In the genomic region with DNA sequence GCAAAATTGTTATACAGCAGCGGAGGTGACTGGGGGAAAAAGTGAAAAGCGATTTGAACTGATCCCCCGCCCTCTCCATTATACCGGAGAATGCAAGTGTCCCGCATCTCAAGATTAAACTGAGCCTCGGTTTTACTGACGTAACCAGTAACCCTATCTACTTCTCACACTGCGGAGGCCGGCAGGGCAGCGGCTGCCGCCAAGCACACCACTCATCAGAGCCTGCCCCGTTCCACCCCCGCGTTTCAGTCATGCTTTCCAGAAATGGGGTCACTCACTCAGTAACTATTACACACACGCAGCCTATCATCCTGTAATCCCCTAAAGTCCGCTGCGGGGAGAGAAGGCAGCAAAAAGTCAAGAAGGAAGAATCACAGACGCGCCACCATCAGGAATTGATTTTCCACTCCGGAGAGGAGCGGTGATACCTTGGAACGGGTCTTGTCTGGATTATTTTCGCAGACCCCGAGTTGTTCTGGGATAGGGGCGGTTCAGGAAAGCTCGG, we compare ENCODE assay signal across 1 cellular context.
TF ChIP-seq lines count a peak whose summit lies in the region.

No MANE protein-coding gene starts in this region.

TF ChIP-seq in K562, 482 proteins besides CTCF, POLR2A, EP300 and RAD21 (continued from another document and continues in another):
- TF ChIP-seq, protein P1, sequence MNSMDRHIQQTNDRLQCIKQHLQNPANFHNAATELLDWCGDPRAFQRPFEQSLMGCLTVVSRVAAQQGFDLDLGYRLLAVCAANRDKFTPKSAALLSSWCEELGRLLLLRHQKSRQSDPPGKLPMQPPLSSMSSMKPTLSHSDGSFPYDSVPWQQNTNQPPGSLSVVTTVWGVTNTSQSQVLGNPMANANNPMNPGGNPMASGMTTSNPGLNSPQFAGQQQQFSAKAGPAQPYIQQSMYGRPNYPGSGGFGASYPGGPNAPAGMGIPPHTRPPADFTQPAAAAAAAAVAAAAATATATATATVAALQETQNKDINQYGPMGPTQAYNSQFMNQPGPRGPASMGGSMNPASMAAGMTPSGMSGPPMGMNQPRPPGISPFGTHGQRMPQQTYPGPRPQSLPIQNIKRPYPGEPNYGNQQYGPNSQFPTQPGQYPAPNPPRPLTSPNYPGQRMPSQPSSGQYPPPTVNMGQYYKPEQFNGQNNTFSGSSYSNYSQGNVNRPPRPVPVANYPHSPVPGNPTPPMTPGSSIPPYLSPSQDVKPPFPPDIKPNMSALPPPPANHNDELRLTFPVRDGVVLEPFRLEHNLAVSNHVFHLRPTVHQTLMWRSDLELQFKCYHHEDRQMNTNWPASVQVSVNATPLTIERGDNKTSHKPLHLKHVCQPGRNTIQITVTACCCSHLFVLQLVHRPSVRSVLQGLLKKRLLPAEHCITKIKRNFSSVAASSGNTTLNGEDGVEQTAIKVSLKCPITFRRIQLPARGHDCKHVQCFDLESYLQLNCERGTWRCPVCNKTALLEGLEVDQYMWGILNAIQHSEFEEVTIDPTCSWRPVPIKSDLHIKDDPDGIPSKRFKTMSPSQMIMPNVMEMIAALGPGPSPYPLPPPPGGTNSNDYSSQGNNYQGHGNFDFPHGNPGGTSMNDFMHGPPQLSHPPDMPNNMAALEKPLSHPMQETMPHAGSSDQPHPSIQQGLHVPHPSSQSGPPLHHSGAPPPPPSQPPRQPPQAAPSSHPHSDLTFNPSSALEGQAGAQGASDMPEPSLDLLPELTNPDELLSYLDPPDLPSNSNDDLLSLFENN (IDR thresholded peaks at IDR 0.05; ENCODE audit: low read depth in 2 of 2, low read length in 2 of 2): no peak
- no peak for TF ChIP-seq ZNF785 (CRISPR knock-in tag; IDR thresholded peaks at IDR 0.05)
- TF ChIP-seq, protein P2, sequence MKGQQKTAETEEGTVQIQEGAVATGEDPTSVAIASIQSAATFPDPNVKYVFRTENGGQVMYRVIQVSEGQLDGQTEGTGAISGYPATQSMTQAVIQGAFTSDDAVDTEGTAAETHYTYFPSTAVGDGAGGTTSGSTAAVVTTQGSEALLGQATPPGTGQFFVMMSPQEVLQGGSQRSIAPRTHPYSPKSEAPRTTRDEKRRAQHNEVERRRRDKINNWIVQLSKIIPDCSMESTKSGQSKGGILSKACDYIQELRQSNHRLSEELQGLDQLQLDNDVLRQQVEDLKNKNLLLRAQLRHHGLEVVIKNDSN (CRISPR knock-in tag; IDR thresholded peaks at IDR 0.05): no peak
- TF ChIP-seq, protein P3, sequence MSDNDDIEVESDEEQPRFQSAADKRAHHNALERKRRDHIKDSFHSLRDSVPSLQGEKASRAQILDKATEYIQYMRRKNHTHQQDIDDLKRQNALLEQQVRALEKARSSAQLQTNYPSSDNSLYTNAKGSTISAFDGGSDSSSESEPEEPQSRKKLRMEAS (CRISPR knock-in tag; IDR thresholded peaks at IDR 0.05): 0 out of 2 replicates have a peak, but pooled peaks have one; percentile 34
- no peak; the same call in 1 of the 2 replicates for TF ChIP-seq NCOA1 (IDR thresholded peaks at IDR 0.05; ENCODE audit: low read depth)
- TF ChIP-seq, protein P4, sequence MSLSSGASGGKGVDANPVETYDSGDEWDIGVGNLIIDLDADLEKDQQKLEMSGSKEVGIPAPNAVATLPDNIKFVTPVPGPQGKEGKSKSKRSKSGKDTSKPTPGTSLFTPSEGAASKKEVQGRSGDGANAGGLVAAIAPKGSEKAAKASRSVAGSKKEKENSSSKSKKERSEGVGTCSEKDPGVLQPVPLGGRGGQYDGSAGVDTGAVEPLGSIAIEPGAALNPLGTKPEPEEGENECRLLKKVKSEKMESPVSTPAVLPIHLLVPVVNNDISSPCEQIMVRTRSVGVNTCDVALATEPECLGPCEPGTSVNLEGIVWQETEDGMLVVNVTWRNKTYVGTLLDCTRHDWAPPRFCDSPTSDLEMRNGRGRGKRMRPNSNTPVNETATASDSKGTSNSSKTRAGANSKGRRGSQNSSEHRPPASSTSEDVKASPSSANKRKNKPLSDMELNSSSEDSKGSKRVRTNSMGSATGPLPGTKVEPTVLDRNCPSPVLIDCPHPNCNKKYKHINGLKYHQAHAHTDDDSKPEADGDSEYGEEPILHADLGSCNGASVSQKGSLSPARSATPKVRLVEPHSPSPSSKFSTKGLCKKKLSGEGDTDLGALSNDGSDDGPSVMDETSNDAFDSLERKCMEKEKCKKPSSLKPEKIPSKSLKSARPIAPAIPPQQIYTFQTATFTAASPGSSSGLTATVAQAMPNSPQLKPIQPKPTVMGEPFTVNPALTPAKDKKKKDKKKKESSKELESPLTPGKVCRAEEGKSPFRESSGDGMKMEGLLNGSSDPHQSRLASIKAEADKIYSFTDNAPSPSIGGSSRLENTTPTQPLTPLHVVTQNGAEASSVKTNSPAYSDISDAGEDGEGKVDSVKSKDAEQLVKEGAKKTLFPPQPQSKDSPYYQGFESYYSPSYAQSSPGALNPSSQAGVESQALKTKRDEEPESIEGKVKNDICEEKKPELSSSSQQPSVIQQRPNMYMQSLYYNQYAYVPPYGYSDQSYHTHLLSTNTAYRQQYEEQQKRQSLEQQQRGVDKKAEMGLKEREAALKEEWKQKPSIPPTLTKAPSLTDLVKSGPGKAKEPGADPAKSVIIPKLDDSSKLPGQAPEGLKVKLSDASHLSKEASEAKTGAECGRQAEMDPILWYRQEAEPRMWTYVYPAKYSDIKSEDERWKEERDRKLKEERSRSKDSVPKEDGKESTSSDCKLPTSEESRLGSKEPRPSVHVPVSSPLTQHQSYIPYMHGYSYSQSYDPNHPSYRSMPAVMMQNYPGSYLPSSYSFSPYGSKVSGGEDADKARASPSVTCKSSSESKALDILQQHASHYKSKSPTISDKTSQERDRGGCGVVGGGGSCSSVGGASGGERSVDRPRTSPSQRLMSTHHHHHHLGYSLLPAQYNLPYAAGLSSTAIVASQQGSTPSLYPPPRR (CRISPR knock-in tag; IDR thresholded peaks at IDR 0.05; ENCODE audit: borderline replicate concordance): no peak
- TF ChIP-seq, protein P5, sequence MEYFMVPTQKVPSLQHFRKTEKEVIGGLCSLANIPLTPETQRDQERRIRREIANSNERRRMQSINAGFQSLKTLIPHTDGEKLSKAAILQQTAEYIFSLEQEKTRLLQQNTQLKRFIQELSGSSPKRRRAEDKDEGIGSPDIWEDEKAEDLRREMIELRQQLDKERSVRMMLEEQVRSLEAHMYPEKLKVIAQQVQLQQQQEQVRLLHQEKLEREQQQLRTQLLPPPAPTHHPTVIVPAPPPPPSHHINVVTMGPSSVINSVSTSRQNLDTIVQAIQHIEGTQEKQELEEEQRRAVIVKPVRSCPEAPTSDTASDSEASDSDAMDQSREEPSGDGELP (CRISPR knock-in tag; IDR thresholded peaks at IDR 0.05; ENCODE audit: borderline replicate concordance): peak; percentile 44; the same call in 1 of the 2 replicates
- TF ChIP-seq COPS2 (conservative IDR thresholded peaks at IDR 0.05): no peak
- peak; percentile 37 for TF ChIP-seq RBBP5 (IDR thresholded peaks at IDR 0.05; ENCODE audit: borderline replicate concordance, insufficient read depth, low read length, poor library complexity, severe bottlenecking)
- TF ChIP-seq GABPB2 (CRISPR knock-in tag; conservative IDR thresholded peaks at IDR 0.05): no peak
- TF ChIP-seq, protein P6, sequence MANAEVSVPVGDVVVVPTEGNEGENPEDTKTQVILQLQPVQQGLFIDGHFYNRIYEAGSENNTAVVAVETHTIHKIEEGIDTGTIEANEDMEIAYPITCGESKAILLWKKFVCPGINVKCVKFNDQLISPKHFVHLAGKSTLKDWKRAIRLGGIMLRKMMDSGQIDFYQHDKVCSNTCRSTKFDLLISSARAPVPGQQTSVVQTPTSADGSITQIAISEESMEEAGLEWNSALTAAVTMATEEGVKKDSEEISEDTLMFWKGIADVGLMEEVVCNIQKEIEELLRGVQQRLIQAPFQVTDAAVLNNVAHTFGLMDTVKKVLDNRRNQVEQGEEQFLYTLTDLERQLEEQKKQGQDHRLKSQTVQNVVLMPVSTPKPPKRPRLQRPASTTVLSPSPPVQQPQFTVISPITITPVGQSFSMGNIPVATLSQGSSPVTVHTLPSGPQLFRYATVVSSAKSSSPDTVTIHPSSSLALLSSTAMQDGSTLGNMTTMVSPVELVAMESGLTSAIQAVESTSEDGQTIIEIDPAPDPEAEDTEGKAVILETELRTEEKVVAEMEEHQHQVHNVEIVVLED (CRISPR knock-in tag; IDR thresholded peaks at IDR 0.05): no peak
- TF ChIP-seq, protein P7, sequence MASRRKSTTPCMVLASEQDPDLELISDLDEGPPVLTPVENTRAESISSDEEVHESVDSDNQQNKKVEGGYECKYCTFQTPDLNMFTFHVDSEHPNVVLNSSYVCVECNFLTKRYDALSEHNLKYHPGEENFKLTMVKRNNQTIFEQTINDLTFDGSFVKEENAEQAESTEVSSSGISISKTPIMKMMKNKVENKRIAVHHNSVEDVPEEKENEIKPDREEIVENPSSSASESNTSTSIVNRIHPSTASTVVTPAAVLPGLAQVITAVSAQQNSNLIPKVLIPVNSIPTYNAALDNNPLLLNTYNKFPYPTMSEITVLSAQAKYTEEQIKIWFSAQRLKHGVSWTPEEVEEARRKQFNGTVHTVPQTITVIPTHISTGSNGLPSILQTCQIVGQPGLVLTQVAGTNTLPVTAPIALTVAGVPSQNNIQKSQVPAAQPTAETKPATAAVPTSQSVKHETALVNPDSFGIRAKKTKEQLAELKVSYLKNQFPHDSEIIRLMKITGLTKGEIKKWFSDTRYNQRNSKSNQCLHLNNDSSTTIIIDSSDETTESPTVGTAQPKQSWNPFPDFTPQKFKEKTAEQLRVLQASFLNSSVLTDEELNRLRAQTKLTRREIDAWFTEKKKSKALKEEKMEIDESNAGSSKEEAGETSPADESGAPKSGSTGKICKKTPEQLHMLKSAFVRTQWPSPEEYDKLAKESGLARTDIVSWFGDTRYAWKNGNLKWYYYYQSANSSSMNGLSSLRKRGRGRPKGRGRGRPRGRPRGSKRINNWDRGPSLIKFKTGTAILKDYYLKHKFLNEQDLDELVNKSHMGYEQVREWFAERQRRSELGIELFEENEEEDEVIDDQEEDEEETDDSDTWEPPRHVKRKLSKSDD (conservative IDR thresholded peaks at IDR 0.05; ENCODE audit: low read length): no peak
- TF ChIP-seq ZNF41 (CRISPR knock-in tag; conservative IDR thresholded peaks at IDR 0.05): no peak
- TF ChIP-seq ZBTB17 (CRISPR knock-in tag; IDR thresholded peaks at IDR 0.05): no peak
- TF ChIP-seq, protein P8, sequence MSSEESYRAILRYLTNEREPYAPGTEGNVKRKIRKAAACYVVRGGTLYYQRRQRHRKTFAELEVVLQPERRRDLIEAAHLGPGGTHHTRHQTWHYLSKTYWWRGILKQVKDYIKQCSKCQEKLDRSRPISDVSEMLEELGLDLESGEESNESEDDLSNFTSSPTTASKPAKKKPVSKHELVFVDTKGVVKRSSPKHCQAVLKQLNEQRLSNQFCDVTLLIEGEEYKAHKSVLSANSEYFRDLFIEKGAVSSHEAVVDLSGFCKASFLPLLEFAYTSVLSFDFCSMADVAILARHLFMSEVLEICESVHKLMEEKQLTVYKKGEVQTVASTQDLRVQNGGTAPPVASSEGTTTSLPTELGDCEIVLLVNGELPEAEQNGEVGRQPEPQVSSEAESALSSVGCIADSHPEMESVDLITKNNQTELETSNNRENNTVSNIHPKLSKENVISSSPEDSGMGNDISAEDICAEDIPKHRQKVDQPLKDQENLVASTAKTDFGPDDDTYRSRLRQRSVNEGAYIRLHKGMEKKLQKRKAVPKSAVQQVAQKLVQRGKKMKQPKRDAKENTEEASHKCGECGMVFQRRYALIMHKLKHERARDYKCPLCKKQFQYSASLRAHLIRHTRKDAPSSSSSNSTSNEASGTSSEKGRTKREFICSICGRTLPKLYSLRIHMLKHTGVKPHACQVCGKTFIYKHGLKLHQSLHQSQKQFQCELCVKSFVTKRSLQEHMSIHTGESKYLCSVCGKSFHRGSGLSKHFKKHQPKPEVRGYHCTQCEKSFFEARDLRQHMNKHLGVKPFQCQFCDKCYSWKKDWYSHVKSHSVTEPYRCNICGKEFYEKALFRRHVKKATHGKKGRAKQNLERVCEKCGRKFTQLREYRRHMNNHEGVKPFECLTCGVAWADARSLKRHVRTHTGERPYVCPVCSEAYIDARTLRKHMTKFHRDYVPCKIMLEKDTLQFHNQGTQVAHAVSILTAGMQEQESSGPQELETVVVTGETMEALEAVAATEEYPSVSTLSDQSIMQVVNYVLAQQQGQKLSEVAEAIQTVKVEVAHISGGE (CRISPR knock-in tag; IDR thresholded peaks at IDR 0.05): no peak
- TF ChIP-seq XRCC3 (IDR thresholded peaks at IDR 0.05): no peak
- TF ChIP-seq, protein P9, sequence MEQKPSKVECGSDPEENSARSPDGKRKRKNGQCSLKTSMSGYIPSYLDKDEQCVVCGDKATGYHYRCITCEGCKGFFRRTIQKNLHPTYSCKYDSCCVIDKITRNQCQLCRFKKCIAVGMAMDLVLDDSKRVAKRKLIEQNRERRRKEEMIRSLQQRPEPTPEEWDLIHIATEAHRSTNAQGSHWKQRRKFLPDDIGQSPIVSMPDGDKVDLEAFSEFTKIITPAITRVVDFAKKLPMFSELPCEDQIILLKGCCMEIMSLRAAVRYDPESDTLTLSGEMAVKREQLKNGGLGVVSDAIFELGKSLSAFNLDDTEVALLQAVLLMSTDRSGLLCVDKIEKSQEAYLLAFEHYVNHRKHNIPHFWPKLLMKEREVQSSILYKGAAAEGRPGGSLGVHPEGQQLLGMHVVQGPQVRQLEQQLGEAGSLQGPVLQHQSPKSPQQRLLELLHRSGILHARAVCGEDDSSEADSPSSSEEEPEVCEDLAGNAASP (IDR thresholded peaks at IDR 0.05): no peak
- no peak for TF ChIP-seq TCF7L2 (IDR thresholded peaks at IDR 0.05; ENCODE audit: low read depth, low read length)
- TF ChIP-seq HNRNPK (IDR thresholded peaks at IDR 0.05; ENCODE audit: low read depth, low read length, poor library complexity, severe bottlenecking): no peak
- TF ChIP-seq SRF (CRISPR knock-in tag; IDR thresholded peaks at IDR 0.05): no peak
- TF ChIP-seq, protein P10, sequence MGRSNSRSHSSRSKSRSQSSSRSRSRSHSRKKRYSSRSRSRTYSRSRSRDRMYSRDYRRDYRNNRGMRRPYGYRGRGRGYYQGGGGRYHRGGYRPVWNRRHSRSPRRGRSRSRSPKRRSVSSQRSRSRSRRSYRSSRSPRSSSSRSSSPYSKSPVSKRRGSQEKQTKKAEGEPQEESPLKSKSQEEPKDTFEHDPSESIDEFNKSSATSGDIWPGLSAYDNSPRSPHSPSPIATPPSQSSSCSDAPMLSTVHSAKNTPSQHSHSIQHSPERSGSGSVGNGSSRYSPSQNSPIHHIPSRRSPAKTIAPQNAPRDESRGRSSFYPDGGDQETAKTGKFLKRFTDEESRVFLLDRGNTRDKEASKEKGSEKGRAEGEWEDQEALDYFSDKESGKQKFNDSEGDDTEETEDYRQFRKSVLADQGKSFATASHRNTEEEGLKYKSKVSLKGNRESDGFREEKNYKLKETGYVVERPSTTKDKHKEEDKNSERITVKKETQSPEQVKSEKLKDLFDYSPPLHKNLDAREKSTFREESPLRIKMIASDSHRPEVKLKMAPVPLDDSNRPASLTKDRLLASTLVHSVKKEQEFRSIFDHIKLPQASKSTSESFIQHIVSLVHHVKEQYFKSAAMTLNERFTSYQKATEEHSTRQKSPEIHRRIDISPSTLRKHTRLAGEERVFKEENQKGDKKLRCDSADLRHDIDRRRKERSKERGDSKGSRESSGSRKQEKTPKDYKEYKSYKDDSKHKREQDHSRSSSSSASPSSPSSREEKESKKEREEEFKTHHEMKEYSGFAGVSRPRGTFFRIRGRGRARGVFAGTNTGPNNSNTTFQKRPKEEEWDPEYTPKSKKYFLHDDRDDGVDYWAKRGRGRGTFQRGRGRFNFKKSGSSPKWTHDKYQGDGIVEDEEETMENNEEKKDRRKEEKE (IDR thresholded peaks at IDR 0.05; ENCODE audit: borderline replicate concordance in 1 of 2, control insufficient read depth in 1 of 2, low read depth in 2 of 2, low read length in 1 of 2): no peak
- no peak for TF ChIP-seq ZFP1 (CRISPR knock-in tag; IDR thresholded peaks at IDR 0.05)
- no peak for TF ChIP-seq ZFPM2 (CRISPR knock-in tag; IDR thresholded peaks at IDR 0.05)
- TF ChIP-seq MYBL2 (IDR thresholded peaks at IDR 0.05; ENCODE audit: low read depth): no peak
- TF ChIP-seq MYBL2 (CRISPR knock-in tag; IDR thresholded peaks at IDR 0.05; ENCODE audit: borderline replicate concordance): no peak
- no peak for TF ChIP-seq SETDB1 (IDR thresholded peaks at IDR 0.05; ENCODE audit: low read length)
- peak; percentile 24; the same call in 1 of the 2 replicates for TF ChIP-seq CEBPB (tag; IDR thresholded peaks at IDR 0.05)
- no peak for TF ChIP-seq LCOR (CRISPR knock-in tag; IDR thresholded peaks at IDR 0.05)
